In the genomic region with DNA sequence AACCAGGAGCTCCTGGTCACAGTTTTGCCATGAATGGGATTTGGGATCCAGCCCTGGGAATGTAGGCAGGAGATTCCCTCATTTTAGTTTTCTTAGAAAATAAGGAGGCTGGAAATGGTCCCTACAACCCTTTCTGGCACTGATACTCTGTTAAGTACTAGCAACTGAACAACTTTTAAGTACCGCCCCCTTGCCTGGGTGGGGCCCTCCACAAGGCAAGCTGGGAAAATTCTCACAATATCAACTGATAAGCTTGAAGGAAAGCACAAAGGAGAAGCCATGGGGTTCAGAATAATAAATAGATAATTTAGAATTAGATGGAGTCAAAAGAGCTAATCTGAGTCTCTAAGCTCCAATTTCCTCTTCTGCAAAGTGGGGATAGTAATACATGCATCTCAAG, we compare ENCODE assay signal across 20 cellular contexts. TPM values are rescaled to one million over a fixed set of nuclear protein-coding genes. Genes with fewer than 3 reads are reported as not detected.
"Had no signal": no experiment of that assay in that cellular context is flagged by ENCODE, and none has a peak within 500 bp of the region (broad histone marks: within the 10 kb centered on the region; RNA-seq: fewer than 3 reads in every experiment).

No MANE protein-coding gene starts in this region.

- H3K36me3 Mint-ChIP-seq: activated naive CD4-positive, alpha-beta T cell treated with anti-CD3 and anti-CD28 coated beads, Interleukin-2, amount 50 U/mL, for 24 hours; immature natural killer cell; WTC11 had no signal

- H3K4me1 ChIP-seq: foreskin keratinocyte had no signal

- H3K9me3 ChIP-seq: adrenal gland, body of pancreas, pancreas, suprapubic skin had no signal

- H3K4me2 ChIP-seq: smooth muscle cell had no signal

- H3K4me1 Mint-ChIP-seq: immature natural killer cell had no signal

- DNase-seq: activated CD4-positive, alpha-beta T cell treated with anti-CD3 and anti-CD28 coated beads for 4 hours; activated CD8-positive, alpha-beta T cell treated with anti-CD3 and anti-CD28 coated beads for 36 hours; activated effector memory CD4-positive, alpha-beta T cell treated with anti-CD3 and anti-CD28 coated beads, Interleukin-2, amount 50 U/mL, for 16 hours; activated T-cell treated with anti-CD3 and anti-CD28 coated beads, Interleukin-2, amount 50 U/mL, for 4 hours; adrenal gland; central memory CD4-positive, alpha-beta T cell; cortex of kidney; effector CD8-positive, alpha-beta T cell; immature natural killer cell; stimulated activated naive CD8-positive, alpha-beta T cell treated with anti-CD3 and anti-CD28 coated beads, Interleukin-15, Interleukin-2, amounts not matched to agents 100 U/mL and 50 U/mL, for 24 hours had no signal

- H3K36me3 ChIP-seq: adrenal gland, pancreas, suprapubic skin had no signal

- H3K27me3 ChIP-seq: body of pancreas, pancreas had no signal

- H3K4me3 ChIP-seq: adrenal gland, body of pancreas, lung, pancreas, smooth muscle cell, suprapubic skin had no signal

- ATAC-seq: activated CD8-positive, alpha-beta T cell treated with anti-CD3 and anti-CD28 coated beads for 36 hours; activated T-cell treated with anti-CD3 and anti-CD28 coated beads, Interleukin-2, amount 50 U/mL, for 4 hours; body of pancreas; stimulated activated naive CD8-positive, alpha-beta T cell treated with anti-CD3 and anti-CD28 coated beads, Interleukin-15, Interleukin-2, amounts not matched to agents 100 U/mL and 50 U/mL, for 24 hours; WTC11 had no signal

- H3K9me3 Mint-ChIP-seq: activated CD8-positive, alpha-beta T cell treated with anti-CD3 and anti-CD28 coated beads for 36 hours; activated naive CD4-positive, alpha-beta T cell treated with anti-CD3 and anti-CD28 coated beads, Interleukin-2, amount 50 U/mL, for 24 hours; activated T-cell treated with anti-CD3 and anti-CD28 coated beads, Interleukin-2, amount 50 U/mL, for 4 hours; immature natural killer cell; T-helper 1 cell treated with Interleukin-12 subunit alpha and Interleukin-12 subunit beta and Interleukin-4 antibody, amounts not matched to agents 30 μg/mL and 1 μg/mL, for 36 hours; WTC11 had no signal

- H3K27ac Mint-ChIP-seq: activated CD8-positive, alpha-beta T cell treated with anti-CD3 and anti-CD28 coated beads for 36 hours; activated naive CD4-positive, alpha-beta T cell treated with anti-CD3 and anti-CD28 coated beads, Interleukin-2, amount 50 U/mL, for 24 hours; immature natural killer cell; T-helper 1 cell treated with Interleukin-12 subunit alpha and Interleukin-12 subunit beta and Interleukin-4 antibody, amounts not matched to agents 30 μg/mL and 1 μg/mL, for 36 hours; WTC11 had no signal

- H3K27ac ChIP-seq: adrenal gland, body of pancreas, foreskin keratinocyte, pancreas, suprapubic skin had no signal

- H3K4me3 Mint-ChIP-seq: activated CD8-positive, alpha-beta T cell treated with anti-CD3 and anti-CD28 coated beads for 36 hours; activated naive CD4-positive, alpha-beta T cell treated with anti-CD3 and anti-CD28 coated beads, Interleukin-2, amount 50 U/mL, for 24 hours; activated T-cell treated with anti-CD3 and anti-CD28 coated beads, Interleukin-2, amount 50 U/mL, for 4 hours; immature natural killer cell; T-helper 1 cell treated with Interleukin-12 subunit alpha and Interleukin-12 subunit beta and Interleukin-4 antibody, amounts not matched to agents 30 μg/mL and 1 μg/mL, for 36 hours; WTC11 had no signal

RNA-seq across cellular contexts. Expression of a gene that starts 4.2 kb away (rescaled TPM):
- total RNA-seq: endothelial cell of umbilical vein, smooth muscle cell had no signal
- polyA plus RNA-seq: endothelial cell of umbilical vein, foreskin keratinocyte had no signal
